1 cellular context compared by ENCODE assay signal in the genomic region with DNA sequence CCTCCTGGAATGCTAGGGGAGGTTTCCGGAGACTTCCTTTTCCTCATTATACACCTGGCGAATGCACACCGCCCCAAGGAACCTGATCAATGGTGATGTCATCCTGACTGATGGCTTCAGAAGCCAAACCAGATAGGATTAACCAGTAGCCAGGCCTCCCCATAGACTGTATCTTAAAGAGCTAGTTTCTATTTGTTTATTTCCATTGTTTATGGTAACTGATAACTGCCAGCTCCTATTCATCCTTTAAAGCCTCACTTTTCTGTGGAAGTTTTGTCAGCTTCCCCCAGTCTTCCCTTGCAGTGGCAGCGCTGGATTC.
TF ChIP-seq lines count a peak whose summit lies in the region.

A gene with protein sequence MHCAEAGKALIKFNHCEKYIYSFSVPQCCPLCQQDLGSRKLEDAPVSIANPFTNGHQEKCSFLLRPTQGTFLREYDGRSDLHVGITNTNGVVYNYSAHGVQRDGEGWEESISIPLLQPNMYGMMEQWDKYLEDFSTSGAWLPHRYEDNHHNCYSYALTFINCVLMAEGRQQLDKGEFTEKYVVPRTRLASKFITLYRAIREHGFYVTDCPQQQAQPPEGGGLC (minus strand): TSS at position 27 of the 319 bp plus-strand sequence. CDS start 35 bp downstream, outside the sequence.

TF ChIP-seq in H1, 55 proteins besides CTCF, POLR2A, EP300 and RAD21:
- TF ChIP-seq RXRA (IDR thresholded peaks at IDR 0.05; ENCODE audit: insufficient read depth, low read depth, low read length) (no peak), SP1 (IDR thresholded peaks at IDR 0.05; ENCODE audit: low read depth, low read length) (0 out of 2 replicates have a peak, but pooled peaks have one; percentile 19), KDM5A (IDR thresholded peaks at IDR 0.05; ENCODE audit: low read length) (no peak), CHD2 (IDR thresholded peaks at IDR 0.05; ENCODE audit: low read length) (no peak), ZNF274 (IDR thresholded peaks at IDR 0.05; ENCODE audit: borderline replicate concordance, extremely low read depth, low read length) (no peak), RBBP5 (IDR thresholded peaks at IDR 0.05; ENCODE audit: borderline replicate concordance, low read depth, low read length) (no peak), TEAD4 (IDR thresholded peaks at IDR 0.05; ENCODE audit: low read depth, low read length) (peak; percentile 71; the same call in 1 of the 2 replicates), TAF1 (IDR thresholded peaks at IDR 0.05; ENCODE audit: low read depth, low read length) (no peak), NRF1 (IDR thresholded peaks at IDR 0.05; ENCODE audit: low read depth, low read length) (no peak), HDAC2 (IDR thresholded peaks at IDR 0.05; ENCODE audit: borderline replicate concordance in 1 of 2, low read depth in 2 of 2, low read length in 2 of 2) (no peak), CREB1 (IDR thresholded peaks at IDR 0.05) (0 out of 2 replicates have a peak, but pooled peaks have one; percentile 35), SP4 (IDR thresholded peaks at IDR 0.05; ENCODE audit: low read length) (no peak), CTBP2 (IDR thresholded peaks at IDR 0.05; ENCODE audit: borderline replicate concordance, insufficient read depth, insufficient read length, low read length) (no peak), CBX8 (IDR thresholded peaks at IDR 0.05; ENCODE audit: borderline replicate concordance, low read depth, low read length) (no peak), CEBPB (IDR thresholded peaks at IDR 0.05; ENCODE audit: low read depth, low read length) (no peak)
- TF ChIP-seq, protein P1, sequence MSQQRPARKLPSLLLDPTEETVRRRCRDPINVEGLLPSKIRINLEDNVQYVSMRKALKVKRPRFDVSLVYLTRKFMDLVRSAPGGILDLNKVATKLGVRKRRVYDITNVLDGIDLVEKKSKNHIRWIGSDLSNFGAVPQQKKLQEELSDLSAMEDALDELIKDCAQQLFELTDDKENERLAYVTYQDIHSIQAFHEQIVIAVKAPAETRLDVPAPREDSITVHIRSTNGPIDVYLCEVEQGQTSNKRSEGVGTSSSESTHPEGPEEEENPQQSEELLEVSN (IDR thresholded peaks at IDR 0.05) = no peak
- TF ChIP-seq, protein P2, sequence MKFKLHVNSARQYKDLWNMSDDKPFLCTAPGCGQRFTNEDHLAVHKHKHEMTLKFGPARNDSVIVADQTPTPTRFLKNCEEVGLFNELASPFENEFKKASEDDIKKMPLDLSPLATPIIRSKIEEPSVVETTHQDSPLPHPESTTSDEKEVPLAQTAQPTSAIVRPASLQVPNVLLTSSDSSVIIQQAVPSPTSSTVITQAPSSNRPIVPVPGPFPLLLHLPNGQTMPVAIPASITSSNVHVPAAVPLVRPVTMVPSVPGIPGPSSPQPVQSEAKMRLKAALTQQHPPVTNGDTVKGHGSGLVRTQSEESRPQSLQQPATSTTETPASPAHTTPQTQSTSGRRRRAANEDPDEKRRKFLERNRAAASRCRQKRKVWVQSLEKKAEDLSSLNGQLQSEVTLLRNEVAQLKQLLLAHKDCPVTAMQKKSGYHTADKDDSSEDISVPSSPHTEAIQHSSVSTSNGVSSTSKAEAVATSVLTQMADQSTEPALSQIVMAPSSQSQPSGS (IDR thresholded peaks at IDR 0.05; ENCODE audit: low read length) = peak; percentile 91
